8 cellular contexts compared by ENCODE assay signal in the genomic region with DNA sequence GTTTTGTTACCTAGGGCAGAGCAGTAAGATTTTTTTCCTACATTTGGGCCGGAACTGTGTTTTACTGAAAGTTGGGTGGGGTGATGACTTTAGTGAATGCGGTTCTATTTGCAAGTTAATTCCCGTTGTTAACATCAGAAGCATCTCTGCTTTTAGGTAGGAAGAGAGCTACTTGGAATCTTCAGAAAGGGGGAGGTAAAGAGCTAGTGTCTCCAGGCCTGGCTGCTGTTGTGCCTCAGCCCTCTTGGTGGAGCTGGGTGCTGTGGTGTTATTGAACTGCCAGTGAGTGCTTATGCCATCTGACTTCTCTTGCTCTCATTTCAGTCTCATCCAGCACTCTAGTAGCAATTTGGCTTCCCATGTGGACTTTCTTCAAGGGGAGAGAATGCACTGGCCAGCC. TPM values are rescaled to one million over a fixed set of nuclear protein-coding genes. Genes with fewer than 3 reads are reported as not detected.
DNase-seq lines count a peak whose midpoint lies in the region; ATAC-seq and TF ChIP-seq lines count a peak whose summit lies in the region.

No MANE protein-coding gene starts in this region.

- CTCF ChIA-PET in Calu3 (lab: Charles Lee) = interaction anchor here (1.3 kb wide), 1 partner anchor 281 kb away, joined by 3 read pairs; no protein-coding TSS in a partner anchor

- peak overlapping the region; percentile 28 for H3K4me3 Mint-ChIP-seq in Calu3 (ENCODE audit: low read depth, unreplicated experiment)
- no peak overlapping the region for H3K4me3 Mint-ChIP-seq in activated T-helper 17 cell treated with anti-CD3 and anti-CD28 coated beads, Interleukin-2, amount 50 U/mL, for 72 hours

- no peak for TF ChIP-seq POLR2A in gastrocnemius medialis (IDR thresholded peaks at IDR 0.05)

- H3K27ac ChIP-seq in gastrocnemius medialis = no peak overlapping the region

- peaks cover 79% of the 10 kb centered on the region for H3K36me3 Mint-ChIP-seq in Calu3 (ENCODE audit: insufficient read depth, unreplicated experiment)
- H3K36me3 Mint-ChIP-seq in activated T-helper 17 cell treated with anti-CD3 and anti-CD28 coated beads, Interleukin-2, amount 50 U/mL, for 72 hours (ENCODE audit: low read depth) = peaks cover 68% of the 10 kb centered on the region

- H3K27ac Mint-ChIP-seq in Calu3 (ENCODE audit: unreplicated experiment) = no peak overlapping the region
- H3K27ac Mint-ChIP-seq in activated T-helper 17 cell treated with anti-CD3 and anti-CD28 coated beads, Interleukin-2, amount 50 U/mL, for 72 hours = peak overlapping the region; percentile 21

- H3K4me3 ChIP-seq in gastrocnemius medialis = no peak overlapping the region

- H3K27me3 ChIP-seq in gastrocnemius medialis = no peaks in the 10 kb centered on the region

- no peaks in the 10 kb centered on the region for H3K27me3 Mint-ChIP-seq in Calu3 (ENCODE audit: unreplicated experiment)
- H3K27me3 Mint-ChIP-seq in activated T-helper 17 cell treated with anti-CD3 and anti-CD28 coated beads, Interleukin-2, amount 50 U/mL, for 72 hours = no peaks in the 10 kb centered on the region

- in situ Hi-C loops in gastrocnemius medialis (cut with MboI; ENCODE audit: low sequenced_read_pairs in 4 of 4) = no loop called here

- peaks cover 27% of the 10 kb centered on the region for H3K4me1 Mint-ChIP-seq in Calu3 (ENCODE audit: low read depth, unreplicated experiment)
- H3K4me1 Mint-ChIP-seq in activated T-helper 17 cell treated with anti-CD3 and anti-CD28 coated beads, Interleukin-2, amount 50 U/mL, for 72 hours = peaks cover 24% of the 10 kb centered on the region

- no peak for ATAC-seq in activated T-helper 17 cell treated with anti-CD3 and anti-CD28 coated beads, Interleukin-2, amount 50 U/mL, for 72 hours (replicated peaks)
- ATAC-seq in gastrocnemius medialis (no peak), HG03571 (IDR thresholded peaks at IDR 0.05; ENCODE audit: unreplicated experiment) (no peak), omental fat pad (ENCODE audit: low FRiP score) (no peak), HG02870 (IDR thresholded peaks at IDR 0.05; ENCODE audit: unreplicated experiment) (no peak)

- no peaks in the 10 kb centered on the region for H3K9me3 ChIP-seq in gastrocnemius medialis

- intact Hi-C loops in Calu3 (cut with micrococcal nuclease; ENCODE audit: unreplicated experiment) = no loop called here
- intact Hi-C loops in gastrocnemius medialis (cut with DNase I; ENCODE audit: low total_unique reads) = loop anchor here (5.0 kb wide), 2 partner anchors 54 to 481 kb away; partner anchors contain the start of genes CFAP57, EBNA1BP2 and ST3GAL3

- no peaks in the 10 kb centered on the region for H3K9me3 Mint-ChIP-seq in Calu3 (ENCODE audit: low read depth, unreplicated experiment)
- H3K9me3 Mint-ChIP-seq in activated T-helper 17 cell treated with anti-CD3 and anti-CD28 coated beads, Interleukin-2, amount 50 U/mL, for 72 hours = no peaks in the 10 kb centered on the region

- H3K4me1 ChIP-seq in gastrocnemius medialis = peaks cover 15 to 23% of the 10 kb centered on the region in 2 donors

- peaks cover 0 to 52% of the 10 kb centered on the region in 2 donors for H3K36me3 ChIP-seq in gastrocnemius medialis

- BruUV-seq in Calu3 (replicated peaks; lab: Mats Ljungman, UMichigan) = no TSS peak

- DNase-seq in Calu3 (peak; percentile 25), HT-29 (ENCODE audit: low spot score) (peak; percentile 32), iPS-NIHi7 (ENCODE audit: extremely low spot score) (peak; percentile 79), gastrocnemius medialis (no peak), omental fat pad (ENCODE audit: low spot score) (no peak)

- TF ChIP-seq CTCF in Calu3 (IDR thresholded peaks at IDR 0.05; ENCODE audit: unreplicated experiment) (no peak), gastrocnemius medialis (IDR thresholded peaks at IDR 0.05 in 4 of 5, conservative IDR thresholded peaks at IDR 0.05 in 1 of 5) (no peak), omental fat pad (IDR thresholded peaks at IDR 0.05) (no peak)

RNA-seq across cellular contexts. Expression of gene KDM4A, which starts 3.4 kb away (rescaled TPM):
- total RNA-seq in Calu3 (2022) (46.4 and 47.9 TPM in 2 replicates), gastrocnemius medialis (10 to 100 TPM in 3 of 4 donors, 1 to 10 TPM in 1; 8.1 to 19.9 (median 13.4) TPM), omental fat pad (10 to 100 TPM; 19.7 to 26.0 (median 24.2) TPM)
- 23.0 and 25.2 TPM in 2 replicates for total RNA-seq in HT-29 (2014; rRNA removed; shearing (Covaris generic))
- 10 to 100 TPM; 25.3 to 34.8 TPM for total RNA-seq in activated T-helper 17 cell treated with anti-CD3 and anti-CD28 coated beads, Interleukin-2, amount 50 U/mL, for 72 hours

RNA-seq across cellular contexts. Expression of gene ST3GAL3, which starts 54.0 kb away (rescaled TPM):
- total RNA-seq in Calu3 (2022) (13.4 and 20.0 TPM in 2 replicates), gastrocnemius medialis (10 to 100 TPM; 32.2 to 57.4 (median 38.3) TPM), omental fat pad (10 to 100 TPM; 13.4 to 23.9 (median 20.1) TPM)
- 4.6 and 4.8 TPM in 2 replicates for total RNA-seq in HT-29 (2014; rRNA removed; shearing (Covaris generic))
- 10 to 100 TPM; 21.8 to 23.7 TPM for total RNA-seq in activated T-helper 17 cell treated with anti-CD3 and anti-CD28 coated beads, Interleukin-2, amount 50 U/mL, for 72 hours

Comparison
In these comparisons a context has a peak if more than half of its experiments do, and no peak if none do; other contexts are left out.
1. DNase-seq: peak in Calu3 (single experiment), HT-29 (single experiment) and iPS-NIHi7 (single experiment); none in gastrocnemius medialis (0 of 2) and omental fat pad (single experiment).